In genomic region chr16:2427526-2427925, GRCh38 we compare ENCODE assay signal across 1 cellular context.
TF ChIP-seq lines count a peak whose summit lies in the region.

No MANE protein-coding gene starts in this region.

TF ChIP-seq in GM12878, 131 proteins besides CTCF, POLR2A, EP300 and RAD21:
- TF ChIP-seq SREBF2 (IDR thresholded peaks at IDR 0.05; ENCODE audit: low read length), result no peak
- no peak for TF ChIP-seq E4F1 (IDR thresholded peaks at IDR 0.05; ENCODE audit: borderline replicate concordance, partially characterized antibody)
- TF ChIP-seq NR2C1 (IDR thresholded peaks at IDR 0.05), result no peak
- no peak for TF ChIP-seq SREBF1 (IDR thresholded peaks at IDR 0.05; ENCODE audit: low read length)
- no peak for TF ChIP-seq HDAC2 (IDR thresholded peaks at IDR 0.05)
- no peak for TF ChIP-seq EZH2 (IDR thresholded peaks at IDR 0.05; ENCODE audit: borderline replicate concordance, control insufficient read depth, low read depth, low read length)
- no peak for TF ChIP-seq KAT2A (conservative IDR thresholded peaks at IDR 0.05; ENCODE audit: control insufficient read depth, low read depth, low read length)
- no peak for TF ChIP-seq NFXL1 (IDR thresholded peaks at IDR 0.05; ENCODE audit: borderline replicate concordance)
- TF ChIP-seq SP1 (IDR thresholded peaks at IDR 0.05; ENCODE audit: low read depth, low read length), result no peak
- no peak for TF ChIP-seq TAF1 (IDR thresholded peaks at IDR 0.05; ENCODE audit: borderline replicate concordance, low read depth, low read length)
- TF ChIP-seq EED (IDR thresholded peaks at IDR 0.05; ENCODE audit: low read depth), result no peak
